Comparison of ENCODE assay signal across 15 cellular contexts in genomic region chr18:9716780-9717563, GRCh38.
DNase-seq lines count a peak whose midpoint lies in the region; ATAC-seq and TF ChIP-seq lines count a peak whose summit lies in the region.
"Had no signal": no experiment of that assay in that cellular context is flagged by ENCODE, and none has a peak within 500 bp of the region (broad histone marks: within the 10 kb centered on the region; RNA-seq: fewer than 3 reads in every experiment).

No MANE protein-coding gene starts in this region.

- DNase-seq in NOMO-1 (lab: John Stamatoyannopoulos, UW; ENCODE audit: unreplicated experiment in 2 of 2) (peak; percentile 72 to 80), GM19238 (ENCODE audit: insufficient read length, low spot score) (no peak), HuH-7.5 (ENCODE audit: low spot score) (no peak)
- DNase-seq: effector memory CD4-positive, alpha-beta T cell; Kasumi-1; NCI-H1694; NCI-H524; T-helper 1 cell; upper lobe of right lung had no signal

- peaks cover 8% of the 10 kb centered on the region for H3K36me3 ChIP-seq in neutrophil
- H3K36me3 ChIP-seq: upper lobe of right lung had no signal

- no peak overlapping the region for H3K4me3 ChIP-seq in neutrophil (ENCODE audit: low read depth in 1 of 2, low read length in 1 of 2)
- H3K4me3 ChIP-seq: upper lobe of right lung had no signal

- H3K27me3 ChIP-seq in neutrophil: no peaks in the 10 kb centered on the region
- H3K27me3 ChIP-seq: upper lobe of right lung had no signal

- TF ChIP-seq CTCF in neutrophil (IDR thresholded peaks at IDR 0.05): no peak

- peaks cover 63 to 65% of the 10 kb centered on the region in 2 experiments for H3K4me1 ChIP-seq in neutrophil (ENCODE audit: control insufficient read depth in 1 of 2, insufficient read depth in 1 of 2, low read depth in 1 of 2, low read length in 1 of 2)

- H3K9me3 ChIP-seq in neutrophil: no peaks in the 10 kb centered on the region
- H3K9me3 ChIP-seq: upper lobe of right lung had no signal

- peak; percentile 61 for ATAC-seq in GM18511 (IDR thresholded peaks at IDR 0.05; ENCODE audit: unreplicated experiment)
- peak; percentile 44 for ATAC-seq in HG02610 (IDR thresholded peaks at IDR 0.05; ENCODE audit: unreplicated experiment)
- ATAC-seq in HG03135 (IDR thresholded peaks at IDR 0.05; ENCODE audit: unreplicated experiment): no peak
- ATAC-seq in GM19463 (IDR thresholded peaks at IDR 0.05; ENCODE audit: unreplicated experiment): no peak
- ATAC-seq: left lobe of liver had no signal

- H3K27ac ChIP-seq in neutrophil: peak overlapping the region; percentile 97
- H3K27ac ChIP-seq: upper lobe of right lung had no signal

Comparison
In these comparisons a context has a peak if more than half of its experiments do, and no peak if none do; other contexts are left out.
1. ATAC-seq: peak in GM18511 (single experiment) and HG02610 (single experiment); none in HG03135 (single experiment) and GM19463 (single experiment).
2. DNase-seq: peak in NOMO-1 (2 of 2); none in GM19238 (single experiment) and HuH-7.5 (single experiment).